8 cellular contexts compared by ENCODE assay signal in genomic region chr21:44013380-44014088, GRCh38. TPM values are rescaled to one million over a fixed set of nuclear protein-coding genes. Genes with fewer than 3 reads are reported as not detected.
DNase-seq lines count a peak whose midpoint lies in the region; ATAC-seq and TF ChIP-seq lines count a peak whose summit lies in the region.

No MANE protein-coding gene starts in this region.

- H3K4me1 ChIP-seq in PC-3 (ENCODE audit: insufficient read depth, low read length): peaks cover 21% of the 10 kb centered on the region

- H3K27me3 ChIP-seq in PC-3 (ENCODE audit: low read length): no peaks in the 10 kb centered on the region

- 0 out of 2 replicates have a peak, but pooled peaks cover 3% of the 10 kb centered on the region for H3K36me3 ChIP-seq in PC-3 (ENCODE audit: low read depth, low read length)

- in situ Hi-C loops in astrocyte of the cerebellum (cut with HindIII; ENCODE audit: low sequenced_read_pairs): loop anchor here (5.0 kb wide), 1 partner anchor 101 kb away; no protein-coding TSS in a partner anchor

- no peaks in the 10 kb centered on the region for H3F3A ChIP-seq in PC-3 (ENCODE audit: low read length, unreplicated experiment)

- no peaks in the 10 kb centered on the region for H3K9me2 ChIP-seq in PC-3 (replicated peaks; ENCODE audit: low read length)

- TSS peak; percentile 40 for BruUV-seq in PC-3 (replicated peaks; lab: Mats Ljungman, UMichigan)

- POLR2A ChIA-PET in PC-3 (lab: Charles Lee; ENCODE audit: unreplicated experiment): interaction anchor here (0.7 kb wide), 1 partner anchor 38 kb away, joined by 3 read pairs; no protein-coding TSS in a partner anchor

- intact Hi-C loops in PC-3 (cut with micrococcal nuclease): loop anchor here (2.0 kb wide), 1 partner anchor 37 kb away; no protein-coding TSS in a partner anchor

- DNase-seq in DMS79 treated with DMSO at 0.1 percent for 48 hours (lab: John Stamatoyannopoulos, UW): peak; percentile 26
- DNase-seq in DMS79 (lab: John Stamatoyannopoulos, UW): no peak
- peak; percentile 25 for DNase-seq in PC-3
- DNase-seq in astrocyte of the cerebellum (ENCODE audit: low read depth): no peak
- DNase-seq in kidney glomerular epithelial cell (lab: John Stamatoyannopoulos, UW): peak; percentile 26
- DNase-seq in stimulated activated CD8-positive, alpha-beta memory T cell treated with anti-CD3 and anti-CD28 coated beads, Interleukin-4, amount 100 ng/mL, for 48 hours: peak; percentile 47
- no peak for DNase-seq in COLO829 (ENCODE audit: low spot score)

- CTCF ChIA-PET in PC-3 (lab: Charles Lee): interaction anchor here (0.6 to 0.7 kb wide), 2 partner anchors 37 to 44 kb away, joined by 3 to 6 read pairs; no protein-coding TSS in a partner anchor

- H3K27ac ChIP-seq in PC-3 (ENCODE audit: low read length): peak overlapping the region; percentile 7; the same call in 1 of the 2 replicates

- peaks cover 72% of the 10 kb centered on the region for H3K79me2 ChIP-seq in PC-3 (ENCODE audit: low read length)

- H4K20me1 ChIP-seq in PC-3 (ENCODE audit: low read length): peaks cover 44% of the 10 kb centered on the region

- no peak overlapping the region for H2AFZ ChIP-seq in PC-3 (ENCODE audit: low read length)

- peak overlapping the region; percentile 89 for H3K4me3 ChIP-seq in PC-3 (ENCODE audit: low read length)
- peak overlapping the region; percentile 74 for H3K4me3 ChIP-seq in astrocyte of the cerebellum (ENCODE audit: low read depth, low read length)

- TF ChIP-seq CTCF in PC-3 (conservative IDR thresholded peaks at IDR 0.05; ENCODE audit: low read depth, low read length): no peak
- TF ChIP-seq CTCF in astrocyte of the cerebellum (IDR thresholded peaks at IDR 0.05; ENCODE audit: low read depth, low read length, missing control alignments): no peak

- H3K4me2 ChIP-seq in PC-3 (ENCODE audit: low read length): peak overlapping the region; percentile 96

- peak; percentile 16; the same call in 1 of the 2 replicates for ATAC-seq in PC-3
- ATAC-seq in GM19455 (IDR thresholded peaks at IDR 0.05; ENCODE audit: unreplicated experiment): no peak

- no peaks in the 10 kb centered on the region for H3K9me3 ChIP-seq in PC-3 (ENCODE audit: low read length)

- H3K9ac ChIP-seq in PC-3 (ENCODE audit: low read length): peak overlapping the region; percentile 82

RNA-seq across cellular contexts. Expression of gene TRAPPC10, which starts 1.4 kb away (rescaled TPM):
- total RNA-seq in PC-3 (2014; rRNA removed): 28.9 and 31.4 TPM in 2 replicates

Comparison
In these comparisons a context has a peak if more than half of its experiments do, and no peak if none do; other contexts are left out.
1. DNase-seq: peak in DMS79 treated with DMSO at 0.1 percent for 48 hours (single experiment), PC-3 (single experiment), kidney glomerular epithelial cell (single experiment) and stimulated activated CD8-positive, alpha-beta memory T cell treated with anti-CD3 and anti-CD28 coated beads, Interleukin-4, amount 100 ng/mL, for 48 hours (single experiment); none in DMS79 (single experiment), astrocyte of the cerebellum (single experiment) and COLO829 (single experiment).